ENCODE assay signal across 8 cellular contexts in genomic region chr11:65429724-65430405, GRCh38. TPM values are rescaled to one million over a fixed set of nuclear protein-coding genes. Genes with fewer than 3 reads are reported as not detected.
DNase-seq lines count a peak whose midpoint lies in the region; ATAC-seq and TF ChIP-seq lines count a peak whose summit lies in the region.

No MANE protein-coding gene starts in this region.

- H3K9ac ChIP-seq in rectal smooth muscle tissue (ENCODE audit: low read length) = no peak overlapping the region

- no peaks in the 10 kb centered on the region for H3K27me3 Mint-ChIP-seq in activated T-helper 17 cell treated with anti-CD3 and anti-CD28 coated beads, Interleukin-2, amount 50 U/mL, for 72 hours
- H3K27me3 Mint-ChIP-seq in glutamatergic neuron (ENCODE audit: unreplicated experiment) = no peaks in the 10 kb centered on the region

- TF ChIP-seq POLR2A in NB4 (IDR thresholded peaks at IDR 0.05; ENCODE audit: extremely low read depth, insufficient read length) = no peak

- peak overlapping the region; percentile 99 for H3K4me3 Mint-ChIP-seq in activated T-helper 17 cell treated with anti-CD3 and anti-CD28 coated beads, Interleukin-2, amount 50 U/mL, for 72 hours
- H3K4me3 Mint-ChIP-seq in glutamatergic neuron (ENCODE audit: unreplicated experiment) = peak overlapping the region; percentile 27

- TF ChIP-seq CTCF in NB4 (IDR thresholded peaks at IDR 0.05; ENCODE audit: low read depth, low read length) = no peak
- TF ChIP-seq CTCF in glutamatergic neuron (IDR thresholded peaks at IDR 0.05; ENCODE audit: partially characterized antibody, unreplicated experiment) = no peak

- H3K36me3 Mint-ChIP-seq in activated T-helper 17 cell treated with anti-CD3 and anti-CD28 coated beads, Interleukin-2, amount 50 U/mL, for 72 hours (ENCODE audit: low read depth) = peaks cover 100% of the 10 kb centered on the region
- H3K36me3 Mint-ChIP-seq in glutamatergic neuron (ENCODE audit: unreplicated experiment) = no peaks in the 10 kb centered on the region

- peaks cover 58% of the 10 kb centered on the region for H3K4me1 ChIP-seq in rectal smooth muscle tissue (ENCODE audit: control insufficient read depth, insufficient read depth, low read length)

- peaks cover 27% of the 10 kb centered on the region for H3K36me3 ChIP-seq in rectal smooth muscle tissue (ENCODE audit: control insufficient read depth, insufficient read depth, low read length)

- H3K4me1 Mint-ChIP-seq in activated T-helper 17 cell treated with anti-CD3 and anti-CD28 coated beads, Interleukin-2, amount 50 U/mL, for 72 hours = peaks cover 69% of the 10 kb centered on the region
- peaks cover 26% of the 10 kb centered on the region for H3K4me1 Mint-ChIP-seq in glutamatergic neuron (ENCODE audit: low read depth, unreplicated experiment)

- ATAC-seq in activated T-helper 17 cell treated with anti-CD3 and anti-CD28 coated beads, Interleukin-2, amount 50 U/mL, for 72 hours (replicated peaks) = no peak
- ATAC-seq in GM21390 (IDR thresholded peaks at IDR 0.05; ENCODE audit: unreplicated experiment) = no peak

- peak; percentile 30 for DNase-seq in DMS79 treated with DMSO at 0.1 percent for 48 hours (lab: John Stamatoyannopoulos, UW)
- DNase-seq in DMS79 (lab: John Stamatoyannopoulos, UW) = no peak
- peak; percentile 89 for DNase-seq in NB4 (ENCODE audit: low read depth)
- DNase-seq in glutamatergic neuron = no peak
- DNase-seq in NCI-H146 treated with DMSO at 0.1 percent for 48 hours (lab: John Stamatoyannopoulos, UW; ENCODE audit: unreplicated experiment) = no peak

- H3K27ac Mint-ChIP-seq in activated T-helper 17 cell treated with anti-CD3 and anti-CD28 coated beads, Interleukin-2, amount 50 U/mL, for 72 hours = peak overlapping the region; percentile 100
- no peak overlapping the region for H3K27ac Mint-ChIP-seq in glutamatergic neuron (ENCODE audit: unreplicated experiment)

- H3K9me3 Mint-ChIP-seq in activated T-helper 17 cell treated with anti-CD3 and anti-CD28 coated beads, Interleukin-2, amount 50 U/mL, for 72 hours = no peaks in the 10 kb centered on the region
- peaks cover 2% of the 10 kb centered on the region for H3K9me3 Mint-ChIP-seq in glutamatergic neuron (ENCODE audit: unreplicated experiment)

- no peaks in the 10 kb centered on the region for H3K27me3 ChIP-seq in rectal smooth muscle tissue (ENCODE audit: control insufficient read depth, insufficient read depth, low read length)

- H3K4me3 ChIP-seq in NB4 (ENCODE audit: low read depth, low read length) (peak overlapping the region; percentile 40), rectal smooth muscle tissue (ENCODE audit: low read length) (peak overlapping the region; percentile 31)

- peak overlapping the region; percentile 54 for H3K27ac ChIP-seq in rectal smooth muscle tissue (ENCODE audit: low read depth, low read length)

RNA-seq across cellular contexts. Expression of gene NEAT1, which starts 7.3 kb away (rescaled TPM):
- total RNA-seq in activated T-helper 17 cell treated with anti-CD3 and anti-CD28 coated beads, Interleukin-2, amount 50 U/mL, for 72 hours = 1,000 to 10,000 TPM in 1 of 2 donors, 100 to 1,000 TPM in 1; 823 to 2,912 TPM
- total RNA-seq in glutamatergic neuron (ENCODE audit: unreplicated experiment) = 107 TPM

RNA-seq across cellular contexts. Expression of gene FRMD8, which starts 43.4 kb away (rescaled TPM):
- 10 to 100 TPM; 49.6 to 52.1 TPM for total RNA-seq in activated T-helper 17 cell treated with anti-CD3 and anti-CD28 coated beads, Interleukin-2, amount 50 U/mL, for 72 hours
- 11.1 TPM for total RNA-seq in glutamatergic neuron (ENCODE audit: unreplicated experiment)

RNA-seq across cellular contexts. Expression of gene SLC25A45, which starts 47.4 kb away (rescaled TPM):
- total RNA-seq in activated T-helper 17 cell treated with anti-CD3 and anti-CD28 coated beads, Interleukin-2, amount 50 U/mL, for 72 hours = 10 to 100 TPM; 18.0 to 20.1 TPM
- total RNA-seq in glutamatergic neuron (ENCODE audit: unreplicated experiment) = 0.25 TPM

Comparison
In these comparisons a context has a peak if more than half of its experiments do, and no peak if none do; other contexts are left out.
1. DNase-seq: peak in DMS79 treated with DMSO at 0.1 percent for 48 hours (single experiment) and NB4 (single experiment); none in DMS79 (single experiment), glutamatergic neuron (single experiment) and NCI-H146 treated with DMSO at 0.1 percent for 48 hours (single experiment).
2. RNA of gene SLC25A45, which starts 47.4 kb away (total RNA-seq): 18.0 to 20.1 TPM in activated T-helper 17 cell treated with anti-CD3 and anti-CD28 coated beads, Interleukin-2, amount 50 U/mL, for 72 hours; 0.25 TPM in glutamatergic neuron (single experiment); every median in the first group is over 10 times any median in the second.